Comparison of ENCODE assay signal across 27 cellular contexts in the genomic region with DNA sequence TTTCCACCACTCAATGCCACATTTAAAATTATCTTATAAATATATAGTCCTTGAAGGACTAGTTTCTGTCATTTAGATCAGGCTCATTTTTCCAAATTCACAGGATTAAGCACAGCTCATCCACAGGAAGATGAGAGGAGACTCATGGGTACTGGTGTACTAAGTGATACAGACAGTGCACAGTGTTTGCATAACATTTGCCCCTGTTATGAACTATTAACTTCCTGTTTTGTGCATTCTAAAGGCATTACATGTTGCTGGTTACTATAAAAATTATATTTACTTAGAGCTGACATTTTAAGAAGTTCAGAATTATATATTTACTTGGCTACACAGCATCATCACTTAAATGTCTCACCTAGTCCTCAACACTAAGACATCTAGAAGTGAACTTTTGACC.
"Had no signal": no experiment of that assay in that cellular context is flagged by ENCODE, and none has a peak within 500 bp of the region (broad histone marks: within the 10 kb centered on the region; RNA-seq: fewer than 3 reads in every experiment).

No MANE protein-coding gene starts in this region.

- ATAC-seq: esophagus mucosa; gastrocnemius medialis; heart right ventricle; left cardiac atrium; left lung; left ventricle myocardium superior; lower lobe of right lung; mucosa of descending colon; naive thymus-derived CD8-positive, alpha-beta T cell had no signal

- H3K27me3 ChIP-seq: dorsolateral prefrontal cortex, esophagus squamous epithelium, gastrocnemius medialis, heart right ventricle, left lung had no signal

- H3K4me1 ChIP-seq: esophagus squamous epithelium, gastrocnemius medialis, heart right ventricle, left lung, lower lobe of right lung had no signal

- H3K9me3 ChIP-seq: esophagus squamous epithelium, gastrocnemius medialis, left lung had no signal

- FAIRE-seq: endometrium, islet of Langerhans, keratinocyte had no signal

- H3K36me3 ChIP-seq: esophagus squamous epithelium, gastrocnemius medialis, heart right ventricle, left lung, lower lobe of right lung had no signal

- DNase-seq: dermis blood vessel endothelial cell; dorsolateral prefrontal cortex; effector CD4-positive, alpha-beta T cell; effector memory CD4-positive, alpha-beta T cell; erythroblast; esophagus squamous epithelium; foreskin fibroblast; foreskin melanocyte; gastrocnemius medialis; glutamatergic neuron; head of caudate nucleus; heart right ventricle; hippocampal formation; left cardiac atrium; left lung; left ventricle myocardium superior; lower lobe of right lung; mesenchymal stem cell; mucosa of descending colon; naive B cell; naive thymus-derived CD8-positive, alpha-beta T cell had no signal

- H3K4me3 ChIP-seq: coronary artery, dorsolateral prefrontal cortex, esophagus squamous epithelium, gastrocnemius medialis, heart right ventricle, left lung, lower lobe of right lung, mucosa of descending colon had no signal

- H3K27ac ChIP-seq: coronary artery, dorsolateral prefrontal cortex, epithelial cell of prostate, esophagus squamous epithelium, gastrocnemius medialis, heart right ventricle, left lung, lower lobe of right lung had no signal
